In the genomic region with DNA sequence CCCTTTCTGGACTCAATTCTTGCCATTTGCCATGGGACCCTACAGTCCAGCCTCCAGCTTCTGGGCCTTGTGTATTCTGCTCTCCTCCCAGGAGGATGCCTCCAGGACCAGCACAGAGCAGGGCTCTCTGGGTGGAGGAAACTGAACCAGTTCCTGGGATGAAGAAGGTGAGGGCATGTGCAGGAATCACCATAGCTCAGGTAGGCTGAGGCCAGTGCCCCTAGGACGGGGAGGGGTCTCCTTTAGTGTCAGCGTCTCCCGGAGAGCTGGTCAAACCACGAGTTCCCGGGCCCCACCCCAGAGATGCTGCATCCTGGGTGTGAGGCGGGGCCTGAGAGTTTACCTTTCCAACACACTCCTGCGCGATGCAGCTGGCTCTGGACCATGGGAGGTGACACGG, we compare ENCODE assay signal across 15 cellular contexts.
"Had no signal": no experiment of that assay in that cellular context is flagged by ENCODE, and none has a peak within 500 bp of the region (broad histone marks: within the 10 kb centered on the region; RNA-seq: fewer than 3 reads in every experiment).

No MANE protein-coding gene starts in this region.

- H3K4me3 ChIP-seq: dorsolateral prefrontal cortex, hepatocyte, ovary, stomach, testis, upper lobe of left lung had no signal

- H3K4me3 Mint-ChIP-seq: activated CD4-positive, alpha-beta T cell treated with anti-CD3 and anti-CD28 coated beads, Interleukin-2, amount 10 ng/mL, durations not matched to agents 7 days and 5 days; activated T-helper 1 cell treated with anti-CD3 and anti-CD28 coated beads, Interleukin-12 subunit alpha, Interleukin-12 subunit beta, Interleukin-2, Interleukin-4 antibody, amounts not matched to agents 30 ng/mL and 10 ng/mL and 1 ng/mL, durations not matched to agents 14 hours and 24 hours and 36 hours; T-helper 2 cell treated with Interferon-gamma antibody and Interleukin-4, amounts not matched to agents 5 μg/mL and 100 μg/mL, for 36 hours had no signal

- H3K27ac Mint-ChIP-seq: activated CD4-positive, alpha-beta T cell treated with anti-CD3 and anti-CD28 coated beads, Interleukin-2, amount 10 ng/mL, durations not matched to agents 7 days and 5 days; activated T-helper 1 cell treated with anti-CD3 and anti-CD28 coated beads, Interleukin-12 subunit alpha, Interleukin-12 subunit beta, Interleukin-2, Interleukin-4 antibody, amounts not matched to agents 30 ng/mL and 10 ng/mL and 1 ng/mL, durations not matched to agents 14 hours and 24 hours and 36 hours; T-helper 2 cell treated with Interferon-gamma antibody and Interleukin-4, amounts not matched to agents 5 μg/mL and 100 μg/mL, for 36 hours had no signal

- ATAC-seq: sciatic nerve had no signal

- H2AFZ ChIP-seq: hepatocyte had no signal

- DNase-seq: activated CD4-positive, alpha-beta T cell treated with anti-CD3 and anti-CD28 coated beads, Interleukin-2, amount 10 ng/mL, durations not matched to agents 7 days and 5 days; activated CD8-positive, alpha-beta memory T cell treated with anti-CD3 and anti-CD28 coated beads for 24 hours; activated naive CD4-positive, alpha-beta T cell; dorsolateral prefrontal cortex; kidney; stimulated activated CD4-positive, alpha-beta T cell treated with anti-CD3 and anti-CD28 coated beads, Interleukin-12 subunit alpha, Interleukin-12 subunit beta, amount 100 ng/mL, for 4 hours; stimulated activated CD4-positive, alpha-beta T cell treated with anti-CD3 and anti-CD28 coated beads, Interleukin-2, amount 100 ng/mL, for 24 hours; stomach; testis had no signal

- H3K4me2 ChIP-seq: hepatocyte had no signal

- H3K9me3 ChIP-seq: ovary, stomach, testis, upper lobe of left lung had no signal

- H3K36me3 ChIP-seq: ovary, stomach, upper lobe of left lung had no signal

- H3K27ac ChIP-seq: dorsolateral prefrontal cortex, hepatocyte, ovary, stomach, testis, upper lobe of left lung had no signal

- H3K9me3 Mint-ChIP-seq: activated CD4-positive, alpha-beta T cell treated with anti-CD3 and anti-CD28 coated beads, Interleukin-2, amount 10 ng/mL, durations not matched to agents 7 days and 5 days; activated T-helper 1 cell treated with anti-CD3 and anti-CD28 coated beads, Interleukin-12 subunit alpha, Interleukin-12 subunit beta, Interleukin-2, Interleukin-4 antibody, amounts not matched to agents 30 ng/mL and 10 ng/mL and 1 ng/mL, durations not matched to agents 14 hours and 24 hours and 36 hours; T-helper 2 cell treated with Interferon-gamma antibody and Interleukin-4, amounts not matched to agents 5 μg/mL and 100 μg/mL, for 36 hours had no signal

- H3K79me2 ChIP-seq: hepatocyte had no signal

- H3K27me3 ChIP-seq: dorsolateral prefrontal cortex, hepatocyte, ovary, testis, upper lobe of left lung had no signal
